ENCODE assay signal across 8 cellular contexts in genomic region chr2:206392118-206392517, GRCh38. TPM values are rescaled to one million over a fixed set of nuclear protein-coding genes. Genes with fewer than 3 reads are reported as not detected.
A peak's percentile ranks its signal among the peaks of the same experiment; 100 is the strongest.
DNase-seq lines count a peak whose midpoint lies in the region; ATAC-seq and TF ChIP-seq lines count a peak whose summit lies in the region.

No MANE protein-coding gene starts in this region.

- intact Hi-C loops in Caco-2 (cut with micrococcal nuclease; ENCODE audit: unreplicated experiment) = loop anchor here (1.0 to 5.0 kb wide), 4 partner anchors 51 to 389 kb away; partner anchors contain the start of gene ADAM23

- BruUV-seq in Caco-2 (replicated peaks; lab: Mats Ljungman, UMichigan) = no TSS peak

- CTCF ChIA-PET in Caco-2 (lab: Charles Lee) = interaction anchor here (0.5 to 1.2 kb wide), 4 partner anchors 15 to 224 kb away, joined by 3 to 11 read pairs (median 6); no protein-coding TSS in a partner anchor
- CTCF ChIA-PET in activated naive CD4-positive, alpha-beta T cell treated with anti-CD3 and anti-CD28 coated beads, Interleukin-2, amount 10 ng/mL, durations not matched to agents 7 days and 5 days (lab: Charles Lee) = interaction anchor here (0.6 to 1.0 kb wide), 2 partner anchors 165 to 166 kb away, joined by 3 to 6 read pairs; no protein-coding TSS in a partner anchor

- H3K9me3 ChIP-seq in Caco-2 = 0 out of 2 replicates have a peak, but pooled peaks cover 3% of the 10 kb centered on the region

- peaks cover 4% of the 10 kb centered on the region for H3K4me1 Mint-ChIP-seq in Caco-2 (ENCODE audit: low read depth, unreplicated experiment)
- H3K4me1 Mint-ChIP-seq in activated naive CD4-positive, alpha-beta T cell treated with anti-CD3 and anti-CD28 coated beads, Interleukin-2, amount 10 ng/mL, durations not matched to agents 7 days and 5 days = no peaks in the 10 kb centered on the region

- H3K36me3 ChIP-seq in Caco-2 (ENCODE audit: control insufficient read depth, insufficient read depth, low read length) = no peaks in the 10 kb centered on the region

- POLR2A ChIA-PET in Caco-2 (lab: Charles Lee) = no interaction called here

- no peak overlapping the region for H3K4me3 Mint-ChIP-seq in Caco-2 (ENCODE audit: unreplicated experiment)
- no peak overlapping the region for H3K4me3 Mint-ChIP-seq in activated naive CD4-positive, alpha-beta T cell treated with anti-CD3 and anti-CD28 coated beads, Interleukin-2, amount 10 ng/mL, durations not matched to agents 7 days and 5 days

- no peak overlapping the region for H3K4me3 ChIP-seq in Caco-2 (ENCODE audit: low read depth, low read length)

- peak; percentile 73 to 85 for TF ChIP-seq CTCF in Caco-2 (IDR thresholded peaks at IDR 0.05; ENCODE audit: insufficient read depth in 1 of 2, low read depth in 1 of 2, low read length in 1 of 2, severe bottlenecking in 1 of 2, unreplicated experiment in 1 of 2)

- H3K27me3 ChIP-seq in Caco-2 (replicated peaks; ENCODE audit: control insufficient read depth, insufficient read depth, low read length) = no peaks in the 10 kb centered on the region

- peaks cover 9% of the 10 kb centered on the region for H3K9me3 Mint-ChIP-seq in Caco-2 (ENCODE audit: unreplicated experiment)
- H3K9me3 Mint-ChIP-seq in activated naive CD4-positive, alpha-beta T cell treated with anti-CD3 and anti-CD28 coated beads, Interleukin-2, amount 10 ng/mL, durations not matched to agents 7 days and 5 days = peaks cover 4% of the 10 kb centered on the region

- H3K4me1 ChIP-seq in Caco-2 = no peaks in the 10 kb centered on the region

- ATAC-seq in GM18519 (IDR thresholded peaks at IDR 0.05; ENCODE audit: low FRiP score, unreplicated experiment) (peak; percentile 80), HG02852 (IDR thresholded peaks at IDR 0.05; ENCODE audit: unreplicated experiment) (peak; percentile 97)

- peak; percentile 46 to 68 for DNase-seq in Caco-2
- DNase-seq in NCI-H1694 (lab: John Stamatoyannopoulos, UW) = peak; percentile 26
- DNase-seq in activated naive CD4-positive, alpha-beta T cell treated with anti-CD3 and anti-CD28 coated beads, Interleukin-2, amount 10 ng/mL, durations not matched to agents 7 days and 5 days = peak; percentile 51
- peak; percentile 74 for DNase-seq in iPS-NIHi7 (ENCODE audit: extremely low spot score)
- no peak for DNase-seq in effector CD4-positive, alpha-beta T cell
- no peak for DNase-seq in NCI-H526 treated with DMSO at 0.1 percent for 48 hours (lab: John Stamatoyannopoulos, UW)

- no peaks in the 10 kb centered on the region for H3K36me3 Mint-ChIP-seq in Caco-2 (ENCODE audit: insufficient read depth, unreplicated experiment)
- H3K36me3 Mint-ChIP-seq in activated naive CD4-positive, alpha-beta T cell treated with anti-CD3 and anti-CD28 coated beads, Interleukin-2, amount 10 ng/mL, durations not matched to agents 7 days and 5 days = no peaks in the 10 kb centered on the region

- H3K27ac Mint-ChIP-seq in Caco-2 (ENCODE audit: unreplicated experiment) = no peak overlapping the region
- no peak overlapping the region for H3K27ac Mint-ChIP-seq in activated naive CD4-positive, alpha-beta T cell treated with anti-CD3 and anti-CD28 coated beads, Interleukin-2, amount 10 ng/mL, durations not matched to agents 7 days and 5 days

- H3K27me3 Mint-ChIP-seq in Caco-2 (ENCODE audit: insufficient read depth, unreplicated experiment) = no peaks in the 10 kb centered on the region
- no peaks in the 10 kb centered on the region for H3K27me3 Mint-ChIP-seq in activated naive CD4-positive, alpha-beta T cell treated with anti-CD3 and anti-CD28 coated beads, Interleukin-2, amount 10 ng/mL, durations not matched to agents 7 days and 5 days

RNA-seq across cellular contexts. Expression of gene ADAM23, which starts 51.2 kb away (rescaled TPM):
- total RNA-seq in Caco-2 (2022) = 46.8 and 55.1 TPM in 2 replicates

Comparison
In these comparisons a context has a peak if more than half of its experiments do, and no peak if none do; other contexts are left out.
1. DNase-seq: peak in Caco-2 (2 of 2), NCI-H1694 (single experiment), activated naive CD4-positive, alpha-beta T cell treated with anti-CD3 and anti-CD28 coated beads, Interleukin-2, amount 10 ng/mL, durations not matched to agents 7 days and 5 days (single experiment) and iPS-NIHi7 (single experiment); none in effector CD4-positive, alpha-beta T cell (single experiment) and NCI-H526 treated with DMSO at 0.1 percent for 48 hours (single experiment).